12 cellular contexts compared by ENCODE assay signal in the genomic region with DNA sequence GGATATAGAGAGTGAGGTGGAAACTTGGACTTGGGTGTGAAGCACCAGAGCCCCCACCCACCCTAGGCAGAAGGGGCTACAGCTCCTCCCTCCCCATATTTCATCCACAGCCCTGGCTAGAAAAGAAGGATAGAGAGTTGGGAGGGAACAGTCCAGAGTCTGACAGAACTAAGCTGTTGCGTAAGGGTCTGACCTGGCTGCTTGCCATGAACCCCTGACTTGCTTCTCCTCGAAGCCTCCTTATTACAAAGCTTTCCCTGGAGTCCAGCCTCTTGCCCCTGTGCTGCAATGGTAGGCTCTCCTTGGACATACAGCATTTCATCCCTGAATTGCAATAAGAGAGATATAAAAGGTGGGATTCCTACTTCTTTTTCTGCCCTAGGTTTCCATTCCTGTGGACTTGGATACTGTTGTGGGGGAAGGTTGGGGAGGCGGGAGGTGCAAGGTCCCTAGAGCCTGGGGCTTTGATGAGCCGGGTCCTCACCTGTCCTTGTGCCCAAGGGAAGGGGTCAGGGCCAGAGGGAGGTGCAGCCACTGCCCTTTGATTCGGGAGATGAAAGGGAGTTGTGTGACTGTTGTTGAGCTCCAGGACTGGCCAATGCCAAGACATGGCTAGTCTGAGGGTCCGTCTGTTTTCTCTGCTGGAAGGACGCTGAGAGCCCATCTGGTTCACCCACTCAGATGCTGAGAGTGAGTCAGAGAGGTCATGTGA. TPM values are rescaled to one million over a fixed set of nuclear protein-coding genes. Genes with fewer than 3 reads are reported as not detected.
DNase-seq lines count a peak whose midpoint lies in the region; TF ChIP-seq lines count a peak whose summit lies in the region.
"Had no signal": no experiment of that assay in that cellular context is flagged by ENCODE, and none has a peak within 500 bp of the region (broad histone marks: within the 10 kb centered on the region; RNA-seq: fewer than 3 reads in every experiment).

No MANE protein-coding gene starts in this region.

- TF ChIP-seq CTCF in NB4 (IDR thresholded peaks at IDR 0.05; ENCODE audit: low read depth, low read length) (no peak), epithelial cell of esophagus (IDR thresholded peaks at IDR 0.05; ENCODE audit: insufficient read depth, low read depth, low read length, missing control alignments) (no peak), osteoblast (IDR thresholded peaks at IDR 0.05; ENCODE audit: extremely low read depth, low read depth, low read length) (no peak)

- in situ Hi-C loops in G401 (cut with HindIII; ENCODE audit: low sequenced_read_pairs): loop anchor here (5.0 kb wide), 1 partner anchor 61 kb away; no protein-coding TSS in a partner anchor

- no peaks in the 10 kb centered on the region for H3K9me3 ChIP-seq in osteoblast (ENCODE audit: low read depth, low read length)
- H3K9me3 ChIP-seq: Caco-2, gastrocnemius medialis had no signal

- peaks cover 10% of the 10 kb centered on the region for H3K4me1 ChIP-seq in osteoblast (ENCODE audit: insufficient read depth, low read length)
- H3K4me1 ChIP-seq: gastrocnemius medialis had no signal

- peaks cover 37% of the 10 kb centered on the region for H3K27me3 ChIP-seq in osteoblast (ENCODE audit: insufficient read depth, low read length)

- H3K27ac ChIP-seq in osteoblast (ENCODE audit: low read depth, low read length): no peak overlapping the region
- H3K27ac ChIP-seq: gastrocnemius medialis had no signal

- no peaks in the 10 kb centered on the region for H3K36me3 ChIP-seq in osteoblast (ENCODE audit: insufficient read depth, low read length)
- H3K36me3 ChIP-seq: gastrocnemius medialis had no signal

- peak; percentile 93 for DNase-seq in G401 (ENCODE audit: low spot score)
- peak; percentile 64 for DNase-seq in NB4 (ENCODE audit: low read depth)
- DNase-seq in epithelial cell of esophagus (ENCODE audit: low read depth): peak; percentile 40
- peak; percentile 91 for DNase-seq in osteoblast (ENCODE audit: insufficient read length, low spot score, missing footprints)
- DNase-seq in NCI-H526 treated with DMSO at 0.1 percent for 48 hours (lab: John Stamatoyannopoulos, UW): no peak
- DNase-seq in activated effector memory CD4-positive, alpha-beta T cell treated with anti-CD3 and anti-CD28 coated beads, Interleukin-2, amount 50 U/mL, for 16 hours: no peak
- no peak for DNase-seq in H4 (ENCODE audit: low spot score)
- DNase-seq in HK-2 (ENCODE audit: unreplicated experiment): no peak
- DNase-seq: NCI-H1694 treated with DMSO at 0.1 percent for 48 hours; stimulated activated naive CD4-positive, alpha-beta T cell had no signal

- no peak for TF ChIP-seq POLR2A in NB4 (IDR thresholded peaks at IDR 0.05; ENCODE audit: extremely low read depth, insufficient read length)

- H4K20me1 ChIP-seq in osteoblast (ENCODE audit: insufficient read depth, low read length): no peaks in the 10 kb centered on the region

- no peak overlapping the region for H2AFZ ChIP-seq in osteoblast (ENCODE audit: low read length)

- no peak overlapping the region for H3K4me2 ChIP-seq in osteoblast (ENCODE audit: insufficient read depth, low read length)

- no peaks in the 10 kb centered on the region for H3K79me2 ChIP-seq in osteoblast (ENCODE audit: insufficient read depth, low read length)

- H3K4me3 ChIP-seq in NB4 (ENCODE audit: low read depth, low read length): no peak overlapping the region
- H3K4me3 ChIP-seq in epithelial cell of esophagus (ENCODE audit: low read length): no peak overlapping the region
- no peak overlapping the region for H3K4me3 ChIP-seq in osteoblast (ENCODE audit: insufficient read depth, low read length)
- H3K4me3 ChIP-seq: gastrocnemius medialis had no signal

RNA-seq across cellular contexts. Expression of gene RHBG, which starts 2.7 kb away (rescaled TPM):
- 0.06 and 3.5 TPM in 2 replicates for total RNA-seq in G401 (2014; rRNA removed; shearing (Covaris generic))
- not detected in 2 replicates for total RNA-seq in osteoblast
- total RNA-seq in H4 (2014; rRNA removed; shearing (Covaris generic)): 0.06 TPM in 1 of 2 replicates, not detected in the other
- total RNA-seq: gastrocnemius medialis had no signal

RNA-seq across cellular contexts. Expression of gene TSACC, which starts 33.4 kb away (rescaled TPM):
- not detected in 2 replicates for total RNA-seq in G401 (2014; rRNA removed; shearing (Covaris generic))
- 0.36 TPM in 1 of 2 replicates, not detected in the other for total RNA-seq in osteoblast
- 0.23 and 0.39 TPM in 2 replicates for total RNA-seq in H4 (2014; rRNA removed; shearing (Covaris generic))
- total RNA-seq: gastrocnemius medialis had no signal

RNA-seq across cellular contexts. Expression of gene CCT3, which starts 33.6 kb away (rescaled TPM):
- total RNA-seq in G401 (2014; rRNA removed; shearing (Covaris generic)): 936 and 1,057 TPM in 2 replicates
- 258 and 276 TPM in 2 replicates for total RNA-seq in osteoblast
- total RNA-seq in H4 (2014; rRNA removed; shearing (Covaris generic)): 584 and 592 TPM in 2 replicates

Comparison
In these comparisons a context has a peak if more than half of its experiments do, and no peak if none do; other contexts are left out.
1. DNase-seq: peak in G401 (single experiment), NB4 (single experiment), epithelial cell of esophagus (single experiment) and osteoblast (single experiment); none in NCI-H526 treated with DMSO at 0.1 percent for 48 hours (single experiment), activated effector memory CD4-positive, alpha-beta T cell treated with anti-CD3 and anti-CD28 coated beads, Interleukin-2, amount 50 U/mL, for 16 hours (single experiment), H4 (single experiment) and HK-2 (single experiment).